8 cellular contexts compared by ENCODE assay signal in genomic region chr17:77373298-77374169, GRCh38.
A peak's percentile ranks its signal among the peaks of the same experiment; 100 is the strongest.
DNase-seq lines count a peak whose midpoint lies in the region; ATAC-seq, FAIRE-seq and TF ChIP-seq lines count a peak whose summit lies in the region.

No MANE protein-coding gene starts in this region.

- H3K9me3 ChIP-seq in cardiac muscle cell (ENCODE audit: low read depth) (no peaks in the 10 kb centered on the region), psoas muscle (no peaks in the 10 kb centered on the region)

- WGBS in psoas muscle, 3 donors: 0% methylated on average over 53 to 90 of the region's 90 CpGs

- H3K27ac Mint-ChIP-seq in activated T-helper 17 cell treated with anti-CD3 and anti-CD28 coated beads, Interleukin-2, amount 50 U/mL, for 72 hours: peak overlapping the region; percentile 87

- ATAC-seq in HG03432 (IDR thresholded peaks at IDR 0.05; ENCODE audit: unreplicated experiment) (peak; percentile 9), psoas muscle (peak; percentile 12 to 31 (median 26))
- peak; percentile 3 for ATAC-seq in activated T-helper 17 cell treated with anti-CD3 and anti-CD28 coated beads, Interleukin-2, amount 50 U/mL, for 72 hours (replicated peaks)

- FAIRE-seq in GM12891 (lab: Jason Lieb, UNC): peak; percentile 47
- FAIRE-seq in RCC 7860 (lab: Jason Lieb, UNC): no peak

- H3K27ac ChIP-seq in cardiac muscle cell: peak overlapping the region; percentile 82
- peak overlapping the region; percentile 83 for H3K27ac ChIP-seq in psoas muscle

- DNase-seq in GM12891 (ENCODE audit: insufficient read length, low spot score) (no peak), cardiac muscle cell (ENCODE audit: low read depth in 1 of 2, low spot score in 1 of 2) (peak in 1 of 2 donors; percentile 51), psoas muscle (peak; percentile 56 to 78), ureter (ENCODE audit: low spot score) (no peak), NCI-H1105 treated with DMSO at 0.1 percent for 48 hours (lab: John Stamatoyannopoulos, UW) (no peak), RCC 7860 (ENCODE audit: low spot score) (no peak)

- no peaks in the 10 kb centered on the region for H3K9me3 Mint-ChIP-seq in activated T-helper 17 cell treated with anti-CD3 and anti-CD28 coated beads, Interleukin-2, amount 50 U/mL, for 72 hours

- peak overlapping the region; percentile 94 for H3K4me3 Mint-ChIP-seq in activated T-helper 17 cell treated with anti-CD3 and anti-CD28 coated beads, Interleukin-2, amount 50 U/mL, for 72 hours

- H3K36me3 Mint-ChIP-seq in activated T-helper 17 cell treated with anti-CD3 and anti-CD28 coated beads, Interleukin-2, amount 50 U/mL, for 72 hours (ENCODE audit: low read depth): peaks cover 38% of the 10 kb centered on the region

- TF ChIP-seq CTCF in cardiac muscle cell (IDR thresholded peaks at IDR 0.05; ENCODE audit: low read depth, low read length) (no peak), psoas muscle (IDR thresholded peaks at IDR 0.05) (no peak)

- H3K4me3 ChIP-seq in cardiac muscle cell (peak overlapping the region; percentile 77), psoas muscle (peak overlapping the region; percentile 79)

- no peaks in the 10 kb centered on the region for H3K27me3 Mint-ChIP-seq in activated T-helper 17 cell treated with anti-CD3 and anti-CD28 coated beads, Interleukin-2, amount 50 U/mL, for 72 hours

- H3K4me1 Mint-ChIP-seq in activated T-helper 17 cell treated with anti-CD3 and anti-CD28 coated beads, Interleukin-2, amount 50 U/mL, for 72 hours: peaks cover 38% of the 10 kb centered on the region

- H3K27me3 ChIP-seq in cardiac muscle cell (no peaks in the 10 kb centered on the region), psoas muscle (ENCODE audit: insufficient read depth in 3 of 3, low read length in 2 of 3) (no peaks in the 10 kb centered on the region)

- no peaks in the 10 kb centered on the region for H3K36me3 ChIP-seq in cardiac muscle cell
- no peaks in the 10 kb centered on the region for H3K36me3 ChIP-seq in psoas muscle (ENCODE audit: insufficient read depth in 1 of 2, low read depth in 1 of 2)

- intact Hi-C loops in psoas muscle (cut with DNase I): loop anchor here in 1 of 2 donors (5.0 kb wide), 1 partner anchor 41 kb away; no protein-coding TSS in a partner anchor

- no peak for TF ChIP-seq POLR2A in GM12891 (IDR thresholded peaks at IDR 0.05; ENCODE audit: low read depth, low read length)

- H3K4me1 ChIP-seq in cardiac muscle cell (ENCODE audit: low read depth) (peaks cover 36% of the 10 kb centered on the region), psoas muscle (peaks cover 51% of the 10 kb centered on the region)

TF ChIP-seq in GM12891, 5 proteins besides CTCF, POLR2A, EP300 and RAD21:
- TF ChIP-seq TAF1 (IDR thresholded peaks at IDR 0.05; ENCODE audit: low read depth, low read length) (no peak), PAX5 (IDR thresholded peaks at IDR 0.05; ENCODE audit: insufficient read depth, low read length, severe bottlenecking) (no peak), POLR2AphosphoS5 (IDR thresholded peaks at IDR 0.05; ENCODE audit: low read depth, low read length) (no peak), POU2F2 (IDR thresholded peaks at IDR 0.05; ENCODE audit: low read depth, low read length) (no peak), SPI1 (IDR thresholded peaks at IDR 0.05; ENCODE audit: low read depth, low read length) (no peak)

Comparison
In these comparisons a context has a peak if more than half of its experiments do, and no peak if none do; other contexts are left out.
1. DNase-seq: peak in psoas muscle (2 of 2); none in GM12891 (single experiment), ureter (single experiment), NCI-H1105 treated with DMSO at 0.1 percent for 48 hours (single experiment) and RCC 7860 (single experiment).
2. Peak in every context shown above with its lines, with median percentiles within 50 percentile points of each other: ATAC-seq.